11 cellular contexts compared by ENCODE assay signal in genomic region chr1:168920456-168921094, GRCh38.
A peak's percentile ranks its signal among the peaks of the same experiment; 100 is the strongest.
DNase-seq lines count a peak whose midpoint lies in the region; ATAC-seq and TF ChIP-seq lines count a peak whose summit lies in the region.
"Had no signal": no experiment of that assay in that cellular context is flagged by ENCODE, and none has a peak within 500 bp of the region (broad histone marks: within the 10 kb centered on the region; RNA-seq: fewer than 3 reads in every experiment).

No MANE protein-coding gene starts in this region.

- H3K27ac ChIP-seq in heart right ventricle: peak overlapping the region; percentile 33 to 80 (median 68)
- H3K27ac ChIP-seq: neutrophil had no signal

- H3K4me3 ChIP-seq in heart right ventricle: no peak overlapping the region

- peak; percentile 38 for ATAC-seq in activated T-helper 17 cell treated with anti-CD3 and anti-CD28 coated beads, Interleukin-2, amount 50 U/mL, for 72 hours (replicated peaks)
- peak; percentile 70 to 93 (median 88) for ATAC-seq in heart right ventricle
- ATAC-seq in sciatic nerve: peak; percentile 71
- ATAC-seq in HG03025 (IDR thresholded peaks at IDR 0.05; ENCODE audit: low FRiP score, unreplicated experiment): no peak

- CTCF ChIA-PET in Calu3 (lab: Charles Lee): interaction anchor here (0.6 to 4.6 kb wide), 15 partner anchors 13 to 428 kb away, joined by 3 to 38 read pairs (median 6); no protein-coding TSS in a partner anchor

- no peaks in the 10 kb centered on the region for H3K27me3 ChIP-seq in heart right ventricle
- H3K27me3 ChIP-seq: neutrophil had no signal

- DNase-seq in Calu3 (peak; percentile 64), heart right ventricle (peak in 1 of 2 donors; percentile 58), sciatic nerve (ENCODE audit: low spot score) (no peak), NCI-H2171 (lab: John Stamatoyannopoulos, UW) (no peak), GM13977 (ENCODE audit: low spot score) (no peak)
- no peak for DNase-seq in activated naive CD4-positive, alpha-beta T cell treated with anti-CD3 and anti-CD28 coated beads, Interleukin-2, amount 50 U/mL, for 16 hours
- DNase-seq: CD4-positive, alpha-beta memory T cell; NCI-H446 had no signal

- peaks cover 0 to 46% (median 17%) of the 10 kb centered on the region in 9 donors for H3K4me1 ChIP-seq in heart right ventricle

- no peaks in the 10 kb centered on the region for H3K9me3 ChIP-seq in heart right ventricle
- H3K9me3 ChIP-seq: neutrophil had no signal

- intact Hi-C loops in Calu3 (cut with micrococcal nuclease; ENCODE audit: unreplicated experiment) (loop anchor here (1.0 to 5.0 kb wide), 2 partner anchors 13 to 228 kb away; no protein-coding TSS in a partner anchor), heart right ventricle (cut with DNase I) (loop anchor here in 1 of 10 donors (5.0 kb wide), 1 partner anchor 52 kb away; no protein-coding TSS in a partner anchor), sciatic nerve (cut with DNase I) (no loop called here)

- H3K9me3 Mint-ChIP-seq in Calu3 (ENCODE audit: low read depth, unreplicated experiment): no peaks in the 10 kb centered on the region
- H3K9me3 Mint-ChIP-seq in activated T-helper 17 cell treated with anti-CD3 and anti-CD28 coated beads, Interleukin-2, amount 50 U/mL, for 72 hours: no peaks in the 10 kb centered on the region

- TF ChIP-seq CTCF in Calu3 (IDR thresholded peaks at IDR 0.05; ENCODE audit: unreplicated experiment) (no peak), heart right ventricle (IDR thresholded peaks at IDR 0.05) (no peak), GM13977 (IDR thresholded peaks at IDR 0.05; ENCODE audit: extremely low read depth, insufficient read depth, missing control alignments) (no peak)

- WGBS in heart right ventricle, 2 donors: 37 to 51% methylated on average over 6 of the region's 6 CpGs

- no peaks in the 10 kb centered on the region for H3K36me3 ChIP-seq in heart right ventricle
- H3K36me3 ChIP-seq: neutrophil had no signal

- peak overlapping the region; percentile 42 for H3K4me3 Mint-ChIP-seq in Calu3 (ENCODE audit: low read depth, unreplicated experiment)
- no peak overlapping the region for H3K4me3 Mint-ChIP-seq in activated T-helper 17 cell treated with anti-CD3 and anti-CD28 coated beads, Interleukin-2, amount 50 U/mL, for 72 hours
- H3K4me3 Mint-ChIP-seq: CD4-positive, alpha-beta memory T cell had no signal

- H3K36me3 Mint-ChIP-seq in Calu3 (ENCODE audit: insufficient read depth, unreplicated experiment): peaks cover 14% of the 10 kb centered on the region
- no peaks in the 10 kb centered on the region for H3K36me3 Mint-ChIP-seq in activated T-helper 17 cell treated with anti-CD3 and anti-CD28 coated beads, Interleukin-2, amount 50 U/mL, for 72 hours (ENCODE audit: low read depth)
- H3K36me3 Mint-ChIP-seq: CD4-positive, alpha-beta memory T cell had no signal

- peak overlapping the region; percentile 94 for H3K27ac Mint-ChIP-seq in Calu3 (ENCODE audit: unreplicated experiment)
- H3K27ac Mint-ChIP-seq in activated T-helper 17 cell treated with anti-CD3 and anti-CD28 coated beads, Interleukin-2, amount 50 U/mL, for 72 hours: no peak overlapping the region
- H3K27ac Mint-ChIP-seq: CD4-positive, alpha-beta memory T cell had no signal

- in situ Hi-C loops in GM13977 (cut with MboI; ENCODE audit: low pct_unique_long_range_greater_than_20kb, low sequenced_read_pairs, unreplicated experiment): no loop called here

- no peaks in the 10 kb centered on the region for H3K27me3 Mint-ChIP-seq in Calu3 (ENCODE audit: unreplicated experiment)
- H3K27me3 Mint-ChIP-seq in activated T-helper 17 cell treated with anti-CD3 and anti-CD28 coated beads, Interleukin-2, amount 50 U/mL, for 72 hours: peaks cover 4% of the 10 kb centered on the region

- BruUV-seq in Calu3 (replicated peaks; lab: Mats Ljungman, UMichigan): no TSS peak

- H3K4me1 Mint-ChIP-seq in Calu3 (ENCODE audit: low read depth, unreplicated experiment): peaks cover 70% of the 10 kb centered on the region
- peaks cover 8% of the 10 kb centered on the region for H3K4me1 Mint-ChIP-seq in activated T-helper 17 cell treated with anti-CD3 and anti-CD28 coated beads, Interleukin-2, amount 50 U/mL, for 72 hours
